In genomic region chr19:38315657-38316476, GRCh38 we compare ENCODE assay signal across 1 cellular context.
TF ChIP-seq lines count a peak whose summit lies in the region.

A gene with protein sequence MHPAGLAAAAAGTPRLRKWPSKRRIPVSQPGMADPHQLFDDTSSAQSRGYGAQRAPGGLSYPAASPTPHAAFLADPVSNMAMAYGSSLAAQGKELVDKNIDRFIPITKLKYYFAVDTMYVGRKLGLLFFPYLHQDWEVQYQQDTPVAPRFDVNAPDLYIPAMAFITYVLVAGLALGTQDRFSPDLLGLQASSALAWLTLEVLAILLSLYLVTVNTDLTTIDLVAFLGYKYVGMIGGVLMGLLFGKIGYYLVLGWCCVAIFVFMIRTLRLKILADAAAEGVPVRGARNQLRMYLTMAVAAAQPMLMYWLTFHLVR (minus strand): TSS chr19:38315947. CDS start chr19:38315917, 30 bp downstream.

TF ChIP-seq in K562, 482 proteins besides CTCF, POLR2A, EP300 and RAD21 (continued from another document and continues in another):
- TF ChIP-seq, protein P1, sequence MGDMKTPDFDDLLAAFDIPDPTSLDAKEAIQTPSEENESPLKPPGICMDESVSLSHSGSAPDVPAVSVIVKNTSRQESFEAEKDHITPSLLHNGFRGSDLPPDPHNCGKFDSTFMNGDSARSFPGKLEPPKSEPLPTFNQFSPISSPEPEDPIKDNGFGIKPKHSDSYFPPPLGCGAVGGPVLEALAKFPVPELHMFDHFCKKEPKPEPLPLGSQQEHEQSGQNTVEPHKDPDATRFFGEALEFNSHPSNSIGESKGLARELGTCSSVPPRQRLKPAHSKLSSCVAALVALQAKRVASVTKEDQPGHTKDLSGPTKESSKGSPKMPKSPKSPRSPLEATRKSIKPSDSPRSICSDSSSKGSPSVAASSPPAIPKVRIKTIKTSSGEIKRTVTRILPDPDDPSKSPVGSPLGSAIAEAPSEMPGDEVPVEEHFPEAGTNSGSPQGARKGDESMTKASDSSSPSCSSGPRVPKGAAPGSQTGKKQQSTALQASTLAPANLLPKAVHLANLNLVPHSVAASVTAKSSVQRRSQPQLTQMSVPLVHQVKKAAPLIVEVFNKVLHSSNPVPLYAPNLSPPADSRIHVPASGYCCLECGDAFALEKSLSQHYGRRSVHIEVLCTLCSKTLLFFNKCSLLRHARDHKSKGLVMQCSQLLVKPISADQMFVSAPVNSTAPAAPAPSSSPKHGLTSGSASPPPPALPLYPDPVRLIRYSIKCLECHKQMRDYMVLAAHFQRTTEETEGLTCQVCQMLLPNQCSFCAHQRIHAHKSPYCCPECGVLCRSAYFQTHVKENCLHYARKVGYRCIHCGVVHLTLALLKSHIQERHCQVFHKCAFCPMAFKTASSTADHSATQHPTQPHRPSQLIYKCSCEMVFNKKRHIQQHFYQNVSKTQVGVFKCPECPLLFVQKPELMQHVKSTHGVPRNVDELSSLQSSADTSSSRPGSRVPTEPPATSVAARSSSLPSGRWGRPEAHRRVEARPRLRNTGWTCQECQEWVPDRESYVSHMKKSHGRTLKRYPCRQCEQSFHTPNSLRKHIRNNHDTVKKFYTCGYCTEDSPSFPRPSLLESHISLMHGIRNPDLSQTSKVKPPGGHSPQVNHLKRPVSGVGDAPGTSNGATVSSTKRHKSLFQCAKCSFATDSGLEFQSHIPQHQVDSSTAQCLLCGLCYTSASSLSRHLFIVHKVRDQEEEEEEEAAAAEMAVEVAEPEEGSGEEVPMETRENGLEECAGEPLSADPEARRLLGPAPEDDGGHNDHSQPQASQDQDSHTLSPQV (IDR thresholded peaks at IDR 0.05), result 0 out of 2 replicates have a peak, but pooled peaks have one; percentile 10
- no peak for TF ChIP-seq ZNF23 (CRISPR knock-in tag; IDR thresholded peaks at IDR 0.05)
- TF ChIP-seq ZBTB1 (CRISPR knock-in tag; IDR thresholded peaks at IDR 0.05; ENCODE audit: borderline replicate concordance, low read depth), result peak; percentile 91; the same call in 1 of the 2 replicates
- TF ChIP-seq MIER1 (IDR thresholded peaks at IDR 0.05; ENCODE audit: low read depth), result no peak
- TF ChIP-seq ZNF316 (IDR thresholded peaks at IDR 0.05), result no peak
- no peak for TF ChIP-seq COPS2 (conservative IDR thresholded peaks at IDR 0.05)
- TF ChIP-seq RAD51 (IDR thresholded peaks at IDR 0.05; ENCODE audit: borderline replicate concordance, low read depth), result no peak
- peak; percentile 34; the same call in 1 of the 2 replicates for TF ChIP-seq CC2D1A (IDR thresholded peaks at IDR 0.05)
- TF ChIP-seq DLX4 (CRISPR knock-in tag; IDR thresholded peaks at IDR 0.05), result no peak
- TF ChIP-seq, protein P2, sequence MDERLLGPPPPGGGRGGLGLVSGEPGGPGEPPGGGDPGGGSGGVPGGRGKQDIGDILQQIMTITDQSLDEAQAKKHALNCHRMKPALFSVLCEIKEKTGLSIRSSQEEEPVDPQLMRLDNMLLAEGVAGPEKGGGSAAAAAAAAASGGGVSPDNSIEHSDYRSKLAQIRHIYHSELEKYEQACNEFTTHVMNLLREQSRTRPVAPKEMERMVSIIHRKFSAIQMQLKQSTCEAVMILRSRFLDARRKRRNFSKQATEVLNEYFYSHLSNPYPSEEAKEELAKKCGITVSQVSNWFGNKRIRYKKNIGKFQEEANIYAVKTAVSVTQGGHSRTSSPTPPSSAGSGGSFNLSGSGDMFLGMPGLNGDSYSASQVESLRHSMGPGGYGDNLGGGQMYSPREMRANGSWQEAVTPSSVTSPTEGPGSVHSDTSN (CRISPR knock-in tag; IDR thresholded peaks at IDR 0.05; ENCODE audit: low read depth), result peak; percentile 68
- TF ChIP-seq, protein P2 (tag; conservative IDR thresholded peaks at IDR 0.05; ENCODE audit: low read depth), result peak; percentile 64
- TF ChIP-seq ETV5 (CRISPR knock-in tag; IDR thresholded peaks at IDR 0.05; ENCODE audit: low read depth), result 0 out of 2 replicates have a peak, but pooled peaks have one; percentile 0
- TF ChIP-seq, protein P3, sequence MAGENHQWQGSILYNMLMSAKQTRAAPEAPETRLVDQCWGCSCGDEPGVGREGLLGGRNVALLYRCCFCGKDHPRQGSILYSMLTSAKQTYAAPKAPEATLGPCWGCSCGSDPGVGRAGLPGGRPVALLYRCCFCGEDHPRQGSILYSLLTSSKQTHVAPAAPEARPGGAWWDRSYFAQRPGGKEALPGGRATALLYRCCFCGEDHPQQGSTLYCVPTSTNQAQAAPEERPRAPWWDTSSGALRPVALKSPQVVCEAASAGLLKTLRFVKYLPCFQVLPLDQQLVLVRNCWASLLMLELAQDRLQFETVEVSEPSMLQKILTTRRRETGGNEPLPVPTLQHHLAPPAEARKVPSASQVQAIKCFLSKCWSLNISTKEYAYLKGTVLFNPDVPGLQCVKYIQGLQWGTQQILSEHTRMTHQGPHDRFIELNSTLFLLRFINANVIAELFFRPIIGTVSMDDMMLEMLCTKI (IDR thresholded peaks at IDR 0.05; ENCODE audit: partially characterized antibody), result no peak
- TF ChIP-seq POLR2G (IDR thresholded peaks at IDR 0.05; ENCODE audit: low read depth, low read length), result peak; percentile 73
- TF ChIP-seq ZNF224 (CRISPR knock-in tag; IDR thresholded peaks at IDR 0.05), result no peak
- no peak for TF ChIP-seq TEAD2 (tag; IDR thresholded peaks at IDR 0.05)
- TF ChIP-seq, protein P4, sequence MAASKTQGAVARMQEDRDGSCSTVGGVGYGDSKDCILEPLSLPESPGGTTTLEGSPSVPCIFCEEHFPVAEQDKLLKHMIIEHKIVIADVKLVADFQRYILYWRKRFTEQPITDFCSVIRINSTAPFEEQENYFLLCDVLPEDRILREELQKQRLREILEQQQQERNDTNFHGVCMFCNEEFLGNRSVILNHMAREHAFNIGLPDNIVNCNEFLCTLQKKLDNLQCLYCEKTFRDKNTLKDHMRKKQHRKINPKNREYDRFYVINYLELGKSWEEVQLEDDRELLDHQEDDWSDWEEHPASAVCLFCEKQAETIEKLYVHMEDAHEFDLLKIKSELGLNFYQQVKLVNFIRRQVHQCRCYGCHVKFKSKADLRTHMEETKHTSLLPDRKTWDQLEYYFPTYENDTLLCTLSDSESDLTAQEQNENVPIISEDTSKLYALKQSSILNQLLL (CRISPR knock-in tag; IDR thresholded peaks at IDR 0.05; ENCODE audit: borderline replicate concordance), result no peak
- TF ChIP-seq E2F5 (CRISPR knock-in tag; IDR thresholded peaks at IDR 0.05), result no peak
- TF ChIP-seq, protein P5, sequence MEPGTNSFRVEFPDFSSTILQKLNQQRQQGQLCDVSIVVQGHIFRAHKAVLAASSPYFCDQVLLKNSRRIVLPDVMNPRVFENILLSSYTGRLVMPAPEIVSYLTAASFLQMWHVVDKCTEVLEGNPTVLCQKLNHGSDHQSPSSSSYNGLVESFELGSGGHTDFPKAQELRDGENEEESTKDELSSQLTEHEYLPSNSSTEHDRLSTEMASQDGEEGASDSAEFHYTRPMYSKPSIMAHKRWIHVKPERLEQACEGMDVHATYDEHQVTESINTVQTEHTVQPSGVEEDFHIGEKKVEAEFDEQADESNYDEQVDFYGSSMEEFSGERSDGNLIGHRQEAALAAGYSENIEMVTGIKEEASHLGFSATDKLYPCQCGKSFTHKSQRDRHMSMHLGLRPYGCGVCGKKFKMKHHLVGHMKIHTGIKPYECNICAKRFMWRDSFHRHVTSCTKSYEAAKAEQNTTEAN (CRISPR knock-in tag; IDR thresholded peaks at IDR 0.05), result no peak
- TF ChIP-seq ZFP91 (CRISPR knock-in tag; IDR thresholded peaks at IDR 0.05), result no peak
- TF ChIP-seq ZNF407 (IDR thresholded peaks at IDR 0.05; ENCODE audit: low read depth), result peak; percentile 89
- TF ChIP-seq POLR3A (IDR thresholded peaks at IDR 0.05; ENCODE audit: borderline replicate concordance, extremely low read depth, insufficient read depth, insufficient read length), result no peak
- TF ChIP-seq WHSC1 (IDR thresholded peaks at IDR 0.05; ENCODE audit: low read length), result no peak
- no peak for TF ChIP-seq DIDO1 (tag; IDR thresholded peaks at IDR 0.05; ENCODE audit: low read depth)
- TF ChIP-seq C11orf30 (IDR thresholded peaks at IDR 0.05; ENCODE audit: low read depth), result no peak
- TF ChIP-seq TGIF2 (CRISPR knock-in tag; IDR thresholded peaks at IDR 0.05), result no peak
- no peak; the same call in 1 of the 2 replicates for TF ChIP-seq ATF3 (IDR thresholded peaks at IDR 0.05)
- TF ChIP-seq ATF3 (CRISPR knock-in tag; conservative IDR thresholded peaks at IDR 0.05), result no peak
- no peak for TF ChIP-seq ZNF561 (CRISPR knock-in tag; conservative IDR thresholded peaks at IDR 0.05)
- TF ChIP-seq CCAR2 (IDR thresholded peaks at IDR 0.05; ENCODE audit: low read depth, low read length), result no peak
- no peak for TF ChIP-seq KLF16 (IDR thresholded peaks at IDR 0.05)
- TF ChIP-seq MTF1 (CRISPR knock-in tag; IDR thresholded peaks at IDR 0.05; ENCODE audit: borderline replicate concordance), result no peak
